Comparison of ENCODE assay signal across 11 cellular contexts in genomic region chr6:128479991-128480390, GRCh38.
"Had no signal": no experiment of that assay in that cellular context is flagged by ENCODE, and none has a peak within 500 bp of the region (broad histone marks: within the 10 kb centered on the region; RNA-seq: fewer than 3 reads in every experiment).

No MANE protein-coding gene starts in this region.

- H3K9me3 ChIP-seq: psoas muscle had no signal

- H3K27ac ChIP-seq: psoas muscle had no signal

- DNase-seq: activated CD4-positive, alpha-beta memory T cell treated with anti-CD3 and anti-CD28 coated beads, Interleukin-2, amount 10 ng/mL, durations not matched to agents 7 days and 5 days; activated CD4-positive, alpha-beta T cell treated with anti-CD3 and anti-CD28 coated beads for 36 hours; activated naive CD4-positive, alpha-beta T cell; activated T-cell treated with anti-CD3 and anti-CD28 coated beads, Interleukin-2, amount 50 U/mL, for 72 hours; endodermal cell; immature natural killer cell; mesenchymal stem cell; psoas muscle; stimulated activated CD4-positive, alpha-beta T cell treated with anti-CD3 and anti-CD28 coated beads, Interleukin-4, amount 100 ng/mL, for 1 hour; stimulated activated CD8-positive, alpha-beta memory T cell treated with anti-CD3 and anti-CD28 coated beads, Interleukin-4, amount 100 ng/mL, for 48 hours; stimulated activated naive CD8-positive, alpha-beta T cell treated with anti-CD3 and anti-CD28 coated beads, Interleukin-15, Interleukin-2, amounts not matched to agents 100 U/mL and 50 U/mL, for 24 hours had no signal

- ATAC-seq: activated CD4-positive, alpha-beta T cell treated with anti-CD3 and anti-CD28 coated beads for 36 hours; activated T-cell treated with anti-CD3 and anti-CD28 coated beads, Interleukin-2, amount 50 U/mL, for 72 hours; psoas muscle; stimulated activated naive CD8-positive, alpha-beta T cell treated with anti-CD3 and anti-CD28 coated beads, Interleukin-15, Interleukin-2, amounts not matched to agents 100 U/mL and 50 U/mL, for 24 hours had no signal

- H3K4me1 ChIP-seq: psoas muscle had no signal

- H3K4me3 ChIP-seq: psoas muscle had no signal
